ENCODE assay signal across 19 cellular contexts in genomic region chr10:80152820-80153219, GRCh38. TPM values are rescaled to one million over a fixed set of nuclear protein-coding genes. Genes with fewer than 3 reads are reported as not detected.
DNase-seq lines count a peak whose midpoint lies in the region; ATAC-seq and TF ChIP-seq lines count a peak whose summit lies in the region.
"Had no signal": no experiment of that assay in that cellular context is flagged by ENCODE, and none has a peak within 500 bp of the region (broad histone marks: within the 10 kb centered on the region; RNA-seq: fewer than 3 reads in every experiment).

No MANE protein-coding gene starts in this region.

- peak overlapping the region; percentile 10 to 35 for H3K27ac ChIP-seq in tibial artery
- H3K27ac ChIP-seq: adrenal gland had no signal

- intact Hi-C loops in Right ventricle myocardium superior (cut with DNase I) (no loop called here), left ventricle myocardium superior (cut with micrococcal nuclease) (no loop called here), tibial artery (cut with DNase I; ENCODE audit: low total_unique reads) (no loop called here)

- peaks cover 28 to 67% (median 66%) of the 10 kb centered on the region in 3 donors for H3K36me3 ChIP-seq in tibial artery

- H3K9me3 ChIP-seq in T-helper 17 cell (ENCODE audit: control insufficient read depth, low read length, poor library complexity, severe bottlenecking) (no peaks in the 10 kb centered on the region), tibial artery (peaks cover 0 to 7% (median 0%) of the 10 kb centered on the region in 3 donors)
- H3K9me3 ChIP-seq: adrenal gland had no signal

- no peak overlapping the region for H3K4me3 Mint-ChIP-seq in T-helper 17 cell
- H3K4me3 Mint-ChIP-seq: activated CD4-positive, alpha-beta T cell treated with anti-CD3 and anti-CD28 coated beads, Interleukin-2, amount 10 ng/mL, durations not matched to agents 7 days and 5 days had no signal

- H3K4me1 ChIP-seq in tibial artery, result peaks cover 5 to 37% (median 28%) of the 10 kb centered on the region in 4 donors
- H3K4me1 ChIP-seq: adrenal gland had no signal

- DNase-seq in Right ventricle myocardium superior, result peak; percentile 1
- no peak for DNase-seq in left ventricle myocardium superior
- no peak for DNase-seq in T-helper 17 cell
- peak; percentile 21 for DNase-seq in fibroblast of pulmonary artery (ENCODE audit: low read depth)
- DNase-seq in tibial artery, result no peak
- DNase-seq in NCI-H748 treated with DMSO at 0.1 percent for 48 hours (lab: John Stamatoyannopoulos, UW), result no peak
- DNase-seq in stimulated activated CD4-positive, alpha-beta T cell treated with anti-CD3 and anti-CD28 coated beads, Interleukin-15, amount 100 ng/mL, for 24 hours, result no peak
- DNase-seq in stimulated activated CD4-positive, alpha-beta T cell treated with anti-CD3 and anti-CD28 coated beads, Interleukin-2, amount 100 ng/mL, for 48 hours, result no peak
- DNase-seq: activated CD4-positive, alpha-beta T cell treated with anti-CD3 and anti-CD28 coated beads, Interleukin-2, amount 10 ng/mL, durations not matched to agents 7 days and 5 days; adrenal gland; EL; erythroblast; Kasumi-1; midbrain; NCI-H1092 treated with DMSO at 0.1 percent for 48 hours; NCI-H2081 treated with DMSO at 0.1 percent for 48 hours had no signal

- no peak for TF ChIP-seq CTCF in fibroblast of pulmonary artery (IDR thresholded peaks at IDR 0.05; ENCODE audit: low read length, missing control alignments)
- no peak for TF ChIP-seq CTCF in tibial artery (IDR thresholded peaks at IDR 0.05)

- H3K27me3 ChIP-seq in tibial artery, result no peaks in the 10 kb centered on the region
- H3K27me3 ChIP-seq: adrenal gland had no signal

- H3K27ac Mint-ChIP-seq in T-helper 17 cell, result peak overlapping the region; percentile 45
- H3K27ac Mint-ChIP-seq: activated CD4-positive, alpha-beta T cell treated with anti-CD3 and anti-CD28 coated beads, Interleukin-2, amount 10 ng/mL, durations not matched to agents 7 days and 5 days had no signal

- no peaks in the 10 kb centered on the region for H3K27me3 Mint-ChIP-seq in T-helper 17 cell
- H3K27me3 Mint-ChIP-seq: activated CD4-positive, alpha-beta T cell treated with anti-CD3 and anti-CD28 coated beads, Interleukin-2, amount 10 ng/mL, durations not matched to agents 7 days and 5 days had no signal

- H3K4me3 ChIP-seq in fibroblast of pulmonary artery (replicated peaks; ENCODE audit: low read depth, low read length) (no peak overlapping the region), tibial artery (no peak overlapping the region)
- H3K4me3 ChIP-seq: adrenal gland, smooth muscle cell had no signal

- peaks cover 9% of the 10 kb centered on the region for H3K4me1 Mint-ChIP-seq in T-helper 17 cell

- peaks cover 9% of the 10 kb centered on the region for H3K36me3 Mint-ChIP-seq in T-helper 17 cell (ENCODE audit: low read depth)

- ATAC-seq in Right ventricle myocardium superior (ENCODE audit: poor library complexity) (no peak), left ventricle myocardium superior (no peak), T-helper 17 cell (no peak)
- ATAC-seq: left colon had no signal

RNA-seq across cellular contexts. Expression of gene PLAC9, which starts 20.3 kb away (rescaled TPM):
- total RNA-seq in Right ventricle myocardium superior (29.1 TPM), left ventricle myocardium superior (23.2 TPM), T-helper 17 cell (not detected)
- total RNA-seq: activated CD4-positive, alpha-beta T cell treated with anti-CD3 and anti-CD28 coated beads, Interleukin-2, amount 10 ng/mL, durations not matched to agents 7 days and 5 days; NCI-H460 had no signal

RNA-seq across cellular contexts. Expression of gene ANXA11, which starts 52.5 kb away (rescaled TPM):
- total RNA-seq in Right ventricle myocardium superior (434 TPM), left ventricle myocardium superior (405 TPM), T-helper 17 cell (100 to 1,000 TPM; 199 to 209 TPM)

Comparison
In these comparisons a context has a peak if more than half of its experiments do, and no peak if none do; other contexts are left out.
1. DNase-seq: peak in Right ventricle myocardium superior (single experiment) and fibroblast of pulmonary artery (single experiment); none in left ventricle myocardium superior (single experiment), T-helper 17 cell (0 of 3), tibial artery (0 of 2), NCI-H748 treated with DMSO at 0.1 percent for 48 hours (single experiment), stimulated activated CD4-positive, alpha-beta T cell treated with anti-CD3 and anti-CD28 coated beads, Interleukin-15, amount 100 ng/mL, for 24 hours (single experiment) and stimulated activated CD4-positive, alpha-beta T cell treated with anti-CD3 and anti-CD28 coated beads, Interleukin-2, amount 100 ng/mL, for 48 hours (0 of 2).
2. RNA of gene PLAC9, which starts 20.3 kb away (total RNA-seq): 29.1 TPM in Right ventricle myocardium superior (single experiment) and 23.2 TPM in left ventricle myocardium superior (single experiment); not detected in T-helper 17 cell; every median in the first group is over 10 times any median in the second.